Comparison of ENCODE assay signal across 31 cellular contexts in genomic region chr11:132549001-132549400, GRCh38.
"Had no signal": no experiment of that assay in that cellular context is flagged by ENCODE, and none has a peak within 500 bp of the region (broad histone marks: within the 10 kb centered on the region; RNA-seq: fewer than 3 reads in every experiment).

No MANE protein-coding gene starts in this region.

- DNase-seq: activated CD4-positive, alpha-beta T cell treated with anti-CD3 and anti-CD28 coated beads, Interleukin-2, amount 50 U/mL, for 1 hour; activated CD8-positive, alpha-beta T cell treated with anti-CD3 and anti-CD28 coated beads for 36 hours; activated naive CD4-positive, alpha-beta T cell treated with Interleukin-2 at 50 U/mL for 16 hours; activated T-cell treated with anti-CD3 and anti-CD28 coated beads, Interleukin-2, amount 50 U/mL, for 4 hours; anterior cingulate cortex; brain microvascular endothelial cell; effector memory CD8-positive, alpha-beta T cell; erythroblast; head of caudate nucleus; hippocampal formation; left colon; naive B cell; nucleus accumbens; pancreas; psoas muscle; sigmoid colon; small intestine; stimulated activated naive B cell treated with anti-CD40 and anti-IgM and Interleukin-4, amounts not matched to agents 10 μg/mL and 1 μg/mL and 100 μg/mL, for 72 hours; stomach; T-helper 9 cell; thyroid gland; upper lobe of right lung had no signal

- H3K4me1 ChIP-seq: gastroesophageal sphincter, pancreas, psoas muscle, sigmoid colon, stomach, thyroid gland, upper lobe of right lung had no signal

- H3K36me3 ChIP-seq: brain microvascular endothelial cell, gastroesophageal sphincter, pancreas, sigmoid colon, stomach, thyroid gland, upper lobe of right lung had no signal

- H3K27ac Mint-ChIP-seq: activated CD8-positive, alpha-beta T cell treated with anti-CD3 and anti-CD28 coated beads for 36 hours; activated naive CD8-positive, alpha-beta T cell; effector memory CD8-positive, alpha-beta T cell; mesothelial cell of epicardium; naive B cell; stimulated activated naive B cell treated with anti-CD40 and anti-IgM and Interleukin-4, amounts not matched to agents 10 μg/mL and 1 μg/mL and 100 μg/mL, for 72 hours; T-helper 1 cell treated with Interleukin-12 subunit alpha and Interleukin-12 subunit beta and Interleukin-4 antibody, amounts not matched to agents 30 μg/mL and 1 μg/mL, for 36 hours; WTC11 had no signal

- H3K27me3 ChIP-seq: brain microvascular endothelial cell, gastroesophageal sphincter, pancreas, sigmoid colon, stomach, thyroid gland, upper lobe of right lung had no signal

- H3K4me3 Mint-ChIP-seq: activated CD8-positive, alpha-beta T cell treated with anti-CD3 and anti-CD28 coated beads for 36 hours; activated naive CD8-positive, alpha-beta T cell; activated T-cell treated with anti-CD3 and anti-CD28 coated beads, Interleukin-2, amount 50 U/mL, for 4 hours; effector memory CD8-positive, alpha-beta T cell; mesothelial cell of epicardium; naive B cell; neural crest cell; stimulated activated naive B cell treated with anti-CD40 and anti-IgM and Interleukin-4, amounts not matched to agents 10 μg/mL and 1 μg/mL and 100 μg/mL, for 72 hours; T-helper 1 cell treated with Interleukin-12 subunit alpha and Interleukin-12 subunit beta and Interleukin-4 antibody, amounts not matched to agents 30 μg/mL and 1 μg/mL, for 36 hours; WTC11 had no signal

- H3K4me1 Mint-ChIP-seq: naive B cell; neural crest cell; stimulated activated naive B cell treated with anti-CD40 and anti-IgM and Interleukin-4, amounts not matched to agents 10 μg/mL and 1 μg/mL and 100 μg/mL, for 72 hours had no signal

- H3K27me3 Mint-ChIP-seq: activated naive CD8-positive, alpha-beta T cell; effector memory CD8-positive, alpha-beta T cell; naive B cell; stimulated activated naive B cell treated with anti-CD40 and anti-IgM and Interleukin-4, amounts not matched to agents 10 μg/mL and 1 μg/mL and 100 μg/mL, for 72 hours had no signal

- H3K9me3 ChIP-seq: pancreas, psoas muscle, thyroid gland, upper lobe of right lung had no signal

- H3K36me3 Mint-ChIP-seq: activated naive CD8-positive, alpha-beta T cell; mesothelial cell of epicardium; naive B cell; stimulated activated naive B cell treated with anti-CD40 and anti-IgM and Interleukin-4, amounts not matched to agents 10 μg/mL and 1 μg/mL and 100 μg/mL, for 72 hours had no signal

- H3K27ac ChIP-seq: brain microvascular endothelial cell, coronary artery, gastroesophageal sphincter, pancreas, psoas muscle, sigmoid colon, stomach, thyroid gland, upper lobe of right lung had no signal

- H3K4me3 ChIP-seq: coronary artery, gastroesophageal sphincter, pancreas, psoas muscle, sigmoid colon, stomach, thyroid gland, upper lobe of right lung had no signal

- FAIRE-seq: keratinocyte, pancreas, small intestine, TTC549 had no signal
